Comparison of ENCODE assay signal across 3 cellular contexts in genomic region chr10:102213599-102213998, GRCh38. TPM values are rescaled to one million over a fixed set of nuclear protein-coding genes. Genes with fewer than 3 reads are reported as not detected.
"Had no signal": no experiment of that assay in that cellular context is flagged by ENCODE, and none has a peak within 500 bp of the region (broad histone marks: within the 10 kb centered on the region; RNA-seq: fewer than 3 reads in every experiment).

No MANE protein-coding gene starts in this region.

RNA-seq across cellular contexts. Expression of gene ELOVL3, which starts 12.5 kb away (rescaled TPM):
- polyA plus RNA-seq: IgD-negative memory B cell had no signal

RNA-seq across cellular contexts. Expression of gene PITX3, which starts 27.7 kb away (rescaled TPM):
- polyA plus RNA-seq: GM23248, HepG2, IgD-negative memory B cell had no signal
